ENCODE assay signal across 14 cellular contexts in the genomic region with DNA sequence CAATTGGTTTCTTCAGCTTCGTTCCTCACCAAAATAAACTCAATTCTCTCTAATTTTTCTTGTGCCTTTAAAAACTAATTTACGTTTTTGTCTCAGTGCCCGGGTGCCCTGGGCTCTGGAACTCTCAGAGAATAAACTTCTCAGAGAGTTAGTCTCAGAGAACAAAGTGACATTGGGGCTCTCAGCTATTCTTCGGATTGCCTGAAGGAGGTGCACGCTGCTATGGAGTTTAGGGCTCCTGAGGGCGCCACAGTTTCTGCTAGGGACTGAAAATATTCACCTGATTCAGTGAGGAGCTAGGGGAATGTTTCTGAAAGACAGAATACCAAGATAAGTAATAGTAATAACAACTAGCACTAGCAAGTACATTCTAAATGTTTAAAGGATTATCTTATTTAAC. TPM values are rescaled to one million over a fixed set of nuclear protein-coding genes. Genes with fewer than 3 reads are reported as not detected.
DNase-seq lines count a peak whose midpoint lies in the region; ATAC-seq and TF ChIP-seq lines count a peak whose summit lies in the region.
"Had no signal": no experiment of that assay in that cellular context is flagged by ENCODE, and none has a peak within 500 bp of the region (broad histone marks: within the 10 kb centered on the region; RNA-seq: fewer than 3 reads in every experiment).

No MANE protein-coding gene starts in this region.

- no peaks in the 10 kb centered on the region for H3K9me2 ChIP-seq in PC-3 (replicated peaks; ENCODE audit: low read length)

- DNase-seq in AG04449 (ENCODE audit: low read depth, low spot score) (no peak), PC-3 (peak; percentile 18), fibroblast of lung (ENCODE audit: low read depth in 2 of 2) (no peak), neuronal stem cell (ENCODE audit: low spot score) (no peak), heart right ventricle (no peak), putamen (ENCODE audit: low spot score) (no peak)
- DNase-seq: activated T-cell treated with anti-CD3 and anti-CD28 coated beads, Interleukin-2, amount 50 U/mL, for 1 hour; esophagus squamous epithelium; NCI-H1417 treated with DMSO at 0.1 percent for 48 hours had no signal

- WGBS in neuronal stem cell (ENCODE audit: extremely low coverage in 2 of 2, insufficient read length in 2 of 2, insufficient replicate concordance in 1 of 2), 2 donors, result no CpG with 5 or more reads among the region's 6 CpGs
- 3 to 4% methylated on average over 6 of the region's 6 CpGs for WGBS in heart right ventricle, 2 donors

- H3K4ac ChIP-seq in neuronal stem cell (ENCODE audit: low read length), result no peak overlapping the region

- H3K9me3 ChIP-seq in PC-3 (ENCODE audit: low read length), result no peaks in the 10 kb centered on the region
- H3K9me3 ChIP-seq in fibroblast of lung (ENCODE audit: control insufficient read depth, insufficient read depth, low read depth, low read length), result no peaks in the 10 kb centered on the region
- H3K9me3 ChIP-seq in neuronal stem cell (replicated peaks in 1 of 2; ENCODE audit: control insufficient read depth in 2 of 2, insufficient read depth in 1 of 2, low read depth in 1 of 2, low read length in 2 of 2), result peaks cover 0 to 11% of the 10 kb centered on the region in 2 donors
- H3K9me3 ChIP-seq in heart right ventricle, result no peaks in the 10 kb centered on the region
- H3K9me3 ChIP-seq: esophagus squamous epithelium, neutrophil had no signal

- no peak overlapping the region for H4K91ac ChIP-seq in neuronal stem cell (ENCODE audit: low read depth, low read length, poor library complexity)

- H3K4me1 ChIP-seq in PC-3 (ENCODE audit: insufficient read depth, low read length) (no peaks in the 10 kb centered on the region), fibroblast of lung (ENCODE audit: control insufficient read depth, extremely low read depth, insufficient read depth, low read length) (no peaks in the 10 kb centered on the region), neuronal stem cell (ENCODE audit: control insufficient read depth in 2 of 2, insufficient read depth in 1 of 2, low read depth in 1 of 2, low read length in 2 of 2) (peaks cover 33% of the 10 kb centered on the region in 2 donors), heart right ventricle (no peaks in the 10 kb centered on the region)
- H3K4me1 ChIP-seq: BLaER1 treated with 17β-estradiol and CSF1 and Interleukin-3, amounts not matched to agents 10 nM and 100 nM; esophagus squamous epithelium had no signal

- H3K9ac ChIP-seq in PC-3 (ENCODE audit: low read length), result no peak overlapping the region
- no peak overlapping the region for H3K9ac ChIP-seq in fibroblast of lung (ENCODE audit: insufficient read depth, low read length)
- H3K9ac ChIP-seq in neuronal stem cell (ENCODE audit: low read depth, low read length, poor library complexity), result no peak overlapping the region
- H3K9ac ChIP-seq: BLaER1 treated with 17β-estradiol and CSF1 and Interleukin-3, amounts not matched to agents 10 nM and 100 nM had no signal

- H3K4me2 ChIP-seq in PC-3 (ENCODE audit: low read length), result no peak overlapping the region
- no peak overlapping the region for H3K4me2 ChIP-seq in fibroblast of lung (ENCODE audit: extremely low read depth, insufficient read depth, low read length)
- no peak overlapping the region for H3K4me2 ChIP-seq in neuronal stem cell (ENCODE audit: insufficient read depth, low read length, poor library complexity, severe bottlenecking)
- H3K4me2 ChIP-seq: BLaER1 treated with 17β-estradiol and CSF1 and Interleukin-3, amounts not matched to agents 10 nM and 100 nM had no signal

- intact Hi-C loops in PC-3 (cut with micrococcal nuclease) (no loop called here), heart right ventricle (cut with DNase I) (no loop called here)

- no peaks in the 10 kb centered on the region for H3K79me2 ChIP-seq in PC-3 (ENCODE audit: low read length)
- no peaks in the 10 kb centered on the region for H3K79me2 ChIP-seq in fibroblast of lung (ENCODE audit: control insufficient read depth, insufficient read depth, low read length)

- no peaks in the 10 kb centered on the region for H3K79me1 ChIP-seq in neuronal stem cell (ENCODE audit: low read depth, low read length)

- BruUV-seq in PC-3 (replicated peaks; lab: Mats Ljungman, UMichigan), result no TSS peak

- no peak overlapping the region for H3K14ac ChIP-seq in neuronal stem cell (ENCODE audit: low read length)

- no peak overlapping the region for H2AK5ac ChIP-seq in neuronal stem cell (ENCODE audit: low read depth, low read length)

- peaks cover 99% of the 10 kb centered on the region for H3K27me3 ChIP-seq in PC-3 (ENCODE audit: low read length)
- H3K27me3 ChIP-seq in fibroblast of lung (ENCODE audit: control insufficient read depth, insufficient read depth, low read length), result peaks cover 74% of the 10 kb centered on the region
- peaks cover 5 to 91% (median 53%) of the 10 kb centered on the region in 3 experiments for H3K27me3 ChIP-seq in neuronal stem cell (ENCODE audit: control insufficient read depth in 3 of 3, insufficient read depth in 3 of 3, low read depth in 1 of 3, low read length in 3 of 3)
- H3K27me3 ChIP-seq in heart right ventricle, result peaks cover 17 to 100% (median 100%) of the 10 kb centered on the region in 7 donors

- CTCF ChIA-PET in AG04449 (lab: Yijun Ruan, JAX) (interaction anchor here (1.2 to 1.6 kb wide), 3 partner anchors 9 to 693 kb away, joined by 3 to 4 read pairs (median 3); no protein-coding TSS in a partner anchor), PC-3 (lab: Charles Lee) (no interaction called here)

- no peaks in the 10 kb centered on the region for H3F3A ChIP-seq in PC-3 (ENCODE audit: low read length, unreplicated experiment)

- no peak overlapping the region for H2BK12ac ChIP-seq in neuronal stem cell (ENCODE audit: low read length)

- ATAC-seq in GM19351 (IDR thresholded peaks at IDR 0.05; ENCODE audit: unreplicated experiment) (peak; percentile 54), PC-3 (0 out of 2 replicates have a peak, but pooled peaks have one; percentile 37), heart right ventricle (no peak), HG03039 (IDR thresholded peaks at IDR 0.05; ENCODE audit: unreplicated experiment) (no peak)
- ATAC-seq: stimulated activated memory B cell treated with anti-CD40 and anti-IgM and Interleukin-4, amounts not matched to agents 10 μg/mL and 1 μg/mL and 100 μg/mL, for 72 hours had no signal

- no peak overlapping the region for H2BK120ac ChIP-seq in neuronal stem cell (ENCODE audit: low read depth, low read length)

- H3K27ac ChIP-seq in PC-3 (ENCODE audit: low read length) (no peak overlapping the region), fibroblast of lung (ENCODE audit: insufficient read depth, low read length) (no peak overlapping the region), neuronal stem cell (replicated peaks; ENCODE audit: low read length) (no peak overlapping the region), heart right ventricle (no peak overlapping the region)
- H3K27ac ChIP-seq: BLaER1 treated with 17β-estradiol and CSF1 and Interleukin-3, amounts not matched to agents 10 nM and 100 nM; esophagus squamous epithelium; neutrophil had no signal

- no peak overlapping the region for H2BK15ac ChIP-seq in neuronal stem cell (ENCODE audit: low read length)

- H2AFZ ChIP-seq in PC-3 (ENCODE audit: low read length) (no peak overlapping the region), fibroblast of lung (ENCODE audit: low read length) (no peak overlapping the region), neuronal stem cell (ENCODE audit: low read length) (no peak overlapping the region)

- H2BK5ac ChIP-seq in neuronal stem cell (ENCODE audit: low read length), result no peak overlapping the region

- TF ChIP-seq CTCF in AG04449 (IDR thresholded peaks at IDR 0.05; ENCODE audit: insufficient read depth, low read length, missing control alignments) (peak; percentile 7), PC-3 (conservative IDR thresholded peaks at IDR 0.05; ENCODE audit: low read depth, low read length) (peak; percentile 60), fibroblast of lung (conservative IDR thresholded peaks at IDR 0.05 in 1 of 2, IDR thresholded peaks at IDR 0.05 in 1 of 2; ENCODE audit: low read depth in 1 of 2, low read length in 2 of 2) (peak; percentile 25 to 54), heart right ventricle (IDR thresholded peaks at IDR 0.05) (peak in 1 of 9 donors; percentile 6)

- no peak overlapping the region for H3K23ac ChIP-seq in neuronal stem cell (ENCODE audit: low read depth, low read length, poor library complexity)

- H3K4me3 ChIP-seq in AG04449 (ENCODE audit: low read depth, low read length) (no peak overlapping the region), PC-3 (ENCODE audit: low read length) (no peak overlapping the region), fibroblast of lung (replicated peaks in 1 of 4; ENCODE audit: control extremely low read depth in 1 of 4, insufficient read depth in 1 of 4, low read depth in 3 of 4, low read length in 4 of 4) (no peak overlapping the region), neuronal stem cell (ENCODE audit: low read length in 2 of 2) (no peak overlapping the region), heart right ventricle (no peak overlapping the region)
- H3K4me3 ChIP-seq: BLaER1 treated with 17β-estradiol and CSF1 and Interleukin-3, amounts not matched to agents 10 nM and 100 nM; esophagus squamous epithelium had no signal

- H4K8ac ChIP-seq in neuronal stem cell (ENCODE audit: low read depth, low read length), result no peak overlapping the region

- H3K36me3 ChIP-seq in PC-3 (ENCODE audit: low read depth, low read length), result no peaks in the 10 kb centered on the region
- no peaks in the 10 kb centered on the region for H3K36me3 ChIP-seq in fibroblast of lung (ENCODE audit: control insufficient read depth, insufficient read depth, low read length)
- H3K36me3 ChIP-seq in neuronal stem cell (replicated peaks in 1 of 2; ENCODE audit: control insufficient read depth in 2 of 2, insufficient read depth in 2 of 2, low read length in 2 of 2), result no peaks in the 10 kb centered on the region
- no peaks in the 10 kb centered on the region for H3K36me3 ChIP-seq in heart right ventricle
- H3K36me3 ChIP-seq: BLaER1 treated with 17β-estradiol and CSF1 and Interleukin-3, amounts not matched to agents 10 nM and 100 nM; esophagus squamous epithelium; neutrophil had no signal

- H3K18ac ChIP-seq in neuronal stem cell (ENCODE audit: low read length), result no peak overlapping the region

- H4K20me1 ChIP-seq in PC-3 (ENCODE audit: low read length) (no peaks in the 10 kb centered on the region), fibroblast of lung (ENCODE audit: control insufficient read depth, extremely low read depth, insufficient read depth, low read length) (no peaks in the 10 kb centered on the region)
- H4K20me1 ChIP-seq: BLaER1 treated with 17β-estradiol and CSF1 and Interleukin-3, amounts not matched to agents 10 nM and 100 nM had no signal

- POLR2A ChIA-PET in AG04449 (lab: Yijun Ruan, JAX) (no interaction called here), PC-3 (lab: Charles Lee; ENCODE audit: unreplicated experiment) (no interaction called here)

RNA-seq across cellular contexts. Expression of a gene that starts 22.7 kb away (rescaled TPM):
- total RNA-seq in PC-3 (2014; rRNA removed) (not detected in 2 replicates), fibroblast of lung (not detected in 2 replicates), heart right ventricle (not detected)
- polyA plus RNA-seq in fibroblast of lung (not detected in 2 replicates), heart right ventricle (not detected)
- 0.07 TPM in 1 of 2 replicates, not detected in the other for polyA plus RNA-seq in fibroblast of lung (2012)
- not detected in 2 replicates for polyA minus RNA-seq in fibroblast of lung (ENCODE audit: low replicate concordance)
- polyA plus RNA-seq in neuronal stem cell (2013, experiment 1 of 2), result 0.67 TPM
- 0.78 TPM for polyA plus RNA-seq in neuronal stem cell (2013, experiment 2 of 2)
- total RNA-seq: esophagus squamous epithelium had no signal

RNA-seq across cellular contexts. Expression of a gene that starts 25.5 kb away (rescaled TPM):
- total RNA-seq in PC-3 (2014; rRNA removed) (not detected in 2 replicates), fibroblast of lung (0.26 TPM in 1 of 2 replicates, not detected in the other), heart right ventricle (not detected)
- polyA plus RNA-seq in fibroblast of lung (0.11 and 0.46 TPM in 2 replicates), heart right ventricle (not detected)
- 0.08 TPM in 1 of 2 replicates, not detected in the other for polyA plus RNA-seq in fibroblast of lung (2012)
- not detected in 2 replicates for polyA minus RNA-seq in fibroblast of lung (ENCODE audit: low replicate concordance)
- polyA plus RNA-seq in neuronal stem cell (2013, experiment 1 of 2), result 24.9 TPM
- 27.0 TPM for polyA plus RNA-seq in neuronal stem cell (2013, experiment 2 of 2)
- total RNA-seq: esophagus squamous epithelium had no signal

Comparison
In these comparisons a context has a peak if more than half of its experiments do, and no peak if none do; other contexts are left out.
1. ATAC-seq: peak in GM19351 (single experiment) and PC-3 (single experiment); none in heart right ventricle (0 of 8) and HG03039 (single experiment).